9 cellular contexts compared by ENCODE assay signal in genomic region chr17:66548158-66548557, GRCh38.
DNase-seq lines count a peak whose midpoint lies in the region; ATAC-seq and TF ChIP-seq lines count a peak whose summit lies in the region.
"Had no signal": no experiment of that assay in that cellular context is flagged by ENCODE, and none has a peak within 500 bp of the region (broad histone marks: within the 10 kb centered on the region; RNA-seq: fewer than 3 reads in every experiment).

No MANE protein-coding gene starts in this region.

- H3K9me3 Mint-ChIP-seq in effector memory CD8-positive, alpha-beta T cell: no peaks in the 10 kb centered on the region

- peak overlapping the region; percentile 59 to 63 for H3K4me3 Mint-ChIP-seq in effector memory CD8-positive, alpha-beta T cell

- ATAC-seq in effector memory CD8-positive, alpha-beta T cell (replicated peaks): peak; percentile 95
- ATAC-seq in HG02981 (IDR thresholded peaks at IDR 0.05; ENCODE audit: unreplicated experiment): no peak

- peaks cover 4% of the 10 kb centered on the region for H3K36me3 Mint-ChIP-seq in effector memory CD8-positive, alpha-beta T cell (ENCODE audit: insufficient read depth)

- DNase-seq in HCEC 1CT (peak; percentile 51), nucleus accumbens (lab: John Stamatoyannopoulos, UW) (no peak), HEK293T (ENCODE audit: extremely low spot score) (no peak), NCI-H774 (lab: John Stamatoyannopoulos, UW) (no peak)
- DNase-seq in activated CD4-positive, alpha-beta T cell treated with anti-CD3 and anti-CD28 coated beads, Interleukin-2, amount 50 U/mL, for 4 hours: peak; percentile 16 to 23
- peak; percentile 6 to 20 (median 18) for DNase-seq in effector memory CD8-positive, alpha-beta T cell
- DNase-seq in stimulated activated CD8-positive, alpha-beta memory T cell treated with anti-CD3 and anti-CD28 coated beads, Interleukin-12 subunit alpha, Interleukin-12 subunit beta, amount 100 ng/mL, for 4 hours (ENCODE audit: low read depth): peak; percentile 15
- DNase-seq: NCI-H1048 had no signal

- POLR2A ChIA-PET in HEK293T (lab: Yijun Ruan, JAX): no interaction called here

- H3K4me1 Mint-ChIP-seq in effector memory CD8-positive, alpha-beta T cell (ENCODE audit: low read depth in 2 of 2): peaks cover 24 to 32% of the 10 kb centered on the region in 2 donors

- CTCF ChIA-PET in HEK293T (lab: Yijun Ruan, JAX): interaction anchor here (0.6 to 1.5 kb wide), 2 partner anchors 18 to 293 kb away, joined by 3 to 5 read pairs; no protein-coding TSS in a partner anchor

- no peaks in the 10 kb centered on the region for H3K27me3 Mint-ChIP-seq in effector memory CD8-positive, alpha-beta T cell

- H3K27ac Mint-ChIP-seq in effector memory CD8-positive, alpha-beta T cell: peak overlapping the region; percentile 55 to 95

TF ChIP-seq in HEK293T, 16 proteins besides CTCF, POLR2A, EP300 and RAD21:
- no peak for TF ChIP-seq TARDBP (IDR thresholded peaks at IDR 0.05)
- TF ChIP-seq CTBP1 (IDR thresholded peaks at IDR 0.05; ENCODE audit: borderline replicate concordance): no peak
- no peak for TF ChIP-seq FOXM1 (IDR thresholded peaks at IDR 0.05; ENCODE audit: borderline replicate concordance)
- TF ChIP-seq ZNF384 (IDR thresholded peaks at IDR 0.05): no peak

Comparison
In these comparisons a context has a peak if more than half of its experiments do, and no peak if none do; other contexts are left out.
1. DNase-seq: peak in HCEC 1CT (single experiment), activated CD4-positive, alpha-beta T cell treated with anti-CD3 and anti-CD28 coated beads, Interleukin-2, amount 50 U/mL, for 4 hours (2 of 2), effector memory CD8-positive, alpha-beta T cell (3 of 3) and stimulated activated CD8-positive, alpha-beta memory T cell treated with anti-CD3 and anti-CD28 coated beads, Interleukin-12 subunit alpha, Interleukin-12 subunit beta, amount 100 ng/mL, for 4 hours (single experiment); none in nucleus accumbens (0 of 56), HEK293T (single experiment) and NCI-H774 (single experiment).